In the genomic region with DNA sequence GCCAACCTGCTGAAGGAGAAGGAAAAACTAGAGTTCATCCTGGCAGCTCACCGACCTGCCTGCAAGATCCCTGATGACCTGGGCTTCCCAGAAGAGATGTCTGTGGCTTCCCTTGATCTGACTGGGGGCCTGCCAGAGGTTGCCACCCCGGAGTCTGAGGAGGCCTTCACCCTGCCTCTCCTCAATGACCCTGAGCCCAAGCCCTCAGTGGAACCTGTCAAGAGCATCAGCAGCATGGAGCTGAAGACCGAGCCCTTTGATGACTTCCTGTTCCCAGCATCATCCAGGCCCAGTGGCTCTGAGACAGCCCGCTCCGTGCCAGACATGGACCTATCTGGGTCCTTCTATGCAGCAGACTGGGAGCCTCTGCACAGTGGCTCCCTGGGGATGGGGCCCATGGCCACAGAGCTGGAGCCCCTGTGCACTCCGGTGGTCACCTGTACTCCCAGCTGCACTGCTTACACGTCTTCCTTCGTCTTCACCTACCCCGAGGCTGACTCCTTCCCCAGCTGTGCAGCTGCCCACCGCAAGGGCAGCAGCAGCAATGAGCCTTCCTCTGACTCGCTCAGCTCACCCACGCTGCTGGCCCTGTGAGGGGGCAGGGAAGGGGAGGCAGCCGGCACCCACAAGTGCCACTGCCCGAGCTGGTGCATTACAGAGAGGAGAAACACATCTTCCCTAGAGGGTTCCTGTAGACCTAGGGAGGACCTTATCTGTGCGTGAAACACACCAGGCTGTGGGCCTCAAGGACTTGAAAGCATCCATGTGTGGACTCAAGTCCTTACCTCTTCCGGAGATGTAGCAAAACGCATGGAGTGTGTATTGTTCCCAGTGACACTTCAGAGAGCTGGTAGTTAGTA, we compare ENCODE assay signal across 7 cellular contexts. TPM values are rescaled to one million over a fixed set of nuclear protein-coding genes. Genes with fewer than 3 reads are reported as not detected.
DNase-seq lines count a peak whose midpoint lies in the region; ATAC-seq and TF ChIP-seq lines count a peak whose summit lies in the region.

No MANE protein-coding gene starts in this region.

- H4K20me1 ChIP-seq in smooth muscle cell (ENCODE audit: low read depth): peaks cover 38% of the 10 kb centered on the region

- H3K4me3 ChIP-seq in adrenal gland (peak overlapping the region in 1 of 4 donors; percentile 83), iPS-20b (ENCODE audit: low read length) (peak overlapping the region; percentile 81), smooth muscle cell (peak overlapping the region; percentile 76)

- peaks cover 19% of the 10 kb centered on the region for H3F3A ChIP-seq in smooth muscle cell (ENCODE audit: low read depth)

- H2AFZ ChIP-seq in smooth muscle cell (ENCODE audit: low read depth): no peak overlapping the region

- H3K27me3 ChIP-seq in adrenal gland (no peaks in the 10 kb centered on the region), iPS-20b (ENCODE audit: insufficient read depth, low read length) (peaks cover 46% of the 10 kb centered on the region), smooth muscle cell (ENCODE audit: low read depth) (no peaks in the 10 kb centered on the region)

- intact Hi-C loops in adrenal gland (cut with DNase I): no loop called here

- H3K4me2 ChIP-seq in smooth muscle cell: peak overlapping the region; percentile 97

- ATAC-seq in GM18909 (IDR thresholded peaks at IDR 0.05; ENCODE audit: poor library complexity, unreplicated experiment) (no peak), HG02798 (IDR thresholded peaks at IDR 0.05; ENCODE audit: poor library complexity, unreplicated experiment) (no peak)

- peak; percentile 32 to 50 for TF ChIP-seq POLR2A in adrenal gland (IDR thresholded peaks at IDR 0.05)

- DNase-seq in NAMALWA (ENCODE audit: low spot score): peak; percentile 33
- DNase-seq in adrenal gland: peak in 6 of 7 donors; percentile 15 to 66 (median 42)
- no peak for DNase-seq in smooth muscle cell (lab: John Stamatoyannopoulos, UW; ENCODE audit: unreplicated experiment)
- no peak for DNase-seq in DMS 273 treated with DMSO at 0.1 percent for 48 hours (lab: John Stamatoyannopoulos, UW)

- H3K9ac ChIP-seq in iPS-20b (ENCODE audit: low read depth, low read length) (peak overlapping the region; percentile 89; the same call in 1 of the 2 replicates), smooth muscle cell (ENCODE audit: low read depth) (peak overlapping the region; percentile 100)

- H3K4me1 ChIP-seq in adrenal gland (replicated peaks in 1 of 2) (peaks cover 15 to 24% of the 10 kb centered on the region in 2 donors), iPS-20b (ENCODE audit: insufficient read depth, low read length) (peaks cover 16% of the 10 kb centered on the region), smooth muscle cell (ENCODE audit: low read depth) (peaks cover 5% of the 10 kb centered on the region)

- H3K79me2 ChIP-seq in smooth muscle cell (ENCODE audit: low read depth): peaks cover 18% of the 10 kb centered on the region

- H3K36me3 ChIP-seq in adrenal gland (replicated peaks in 1 of 2) (peaks cover 0 to 29% of the 10 kb centered on the region in 2 donors), iPS-20b (ENCODE audit: insufficient read depth, low read depth, low read length) (peaks cover 23% of the 10 kb centered on the region), smooth muscle cell (ENCODE audit: low read depth) (peaks cover 13% of the 10 kb centered on the region)

- WGBS in adrenal gland, 4 donors: 80 to 92% (median 86%) methylated on average over 11 to 17 of the region's 17 CpGs
- WGBS in smooth muscle cell (ENCODE audit: low lambda C conversion rate): 81% methylated on average over 17 of the region's 17 CpGs

- H3K27ac ChIP-seq in adrenal gland (peak overlapping the region in 2 of 5 donors; percentile 19 to 97), iPS-20b (ENCODE audit: low read length) (no peak overlapping the region), smooth muscle cell (ENCODE audit: low read depth) (peak overlapping the region; percentile 100)

- H3K9me3 ChIP-seq in adrenal gland (replicated peaks in 1 of 3): no peaks in the 10 kb centered on the region
- no peaks in the 10 kb centered on the region for H3K9me3 ChIP-seq in iPS-20b (ENCODE audit: insufficient read depth, low read depth, low read length)
- no peaks in the 10 kb centered on the region for H3K9me3 ChIP-seq in smooth muscle cell (replicated peaks; ENCODE audit: low read depth)

- TF ChIP-seq CTCF in adrenal gland (IDR thresholded peaks at IDR 0.05) (no peak), smooth muscle cell (IDR thresholded peaks at IDR 0.05; ENCODE audit: borderline replicate concordance, insufficient read depth, poor library complexity, severe bottlenecking) (no peak)

RNA-seq across cellular contexts. Expression of gene FOS, which starts 2.4 kb away (rescaled TPM):
- total RNA-seq in adrenal gland (100 to 1,000 TPM in 5 of 8 donors, 10 to 100 TPM in 3; 47.9 to 393 (median 152) TPM), smooth muscle cell (1,280 and 1,300 TPM in 2 replicates)
- polyA plus RNA-seq in adrenal gland (100 to 1,000 TPM in 2 of 3 donors, 10 to 100 TPM in 1; 63.2 to 129 (median 107) TPM), smooth muscle cell (1,543 and 1,567 TPM in 2 replicates)

Comparison
In these comparisons a context has a peak if more than half of its experiments do, and no peak if none do; other contexts are left out.
1. DNase-seq: peak in NAMALWA (single experiment) and adrenal gland (6 of 7); none in smooth muscle cell (single experiment) and DMS 273 treated with DMSO at 0.1 percent for 48 hours (single experiment).